32 cellular contexts compared by ENCODE assay signal in the genomic region with DNA sequence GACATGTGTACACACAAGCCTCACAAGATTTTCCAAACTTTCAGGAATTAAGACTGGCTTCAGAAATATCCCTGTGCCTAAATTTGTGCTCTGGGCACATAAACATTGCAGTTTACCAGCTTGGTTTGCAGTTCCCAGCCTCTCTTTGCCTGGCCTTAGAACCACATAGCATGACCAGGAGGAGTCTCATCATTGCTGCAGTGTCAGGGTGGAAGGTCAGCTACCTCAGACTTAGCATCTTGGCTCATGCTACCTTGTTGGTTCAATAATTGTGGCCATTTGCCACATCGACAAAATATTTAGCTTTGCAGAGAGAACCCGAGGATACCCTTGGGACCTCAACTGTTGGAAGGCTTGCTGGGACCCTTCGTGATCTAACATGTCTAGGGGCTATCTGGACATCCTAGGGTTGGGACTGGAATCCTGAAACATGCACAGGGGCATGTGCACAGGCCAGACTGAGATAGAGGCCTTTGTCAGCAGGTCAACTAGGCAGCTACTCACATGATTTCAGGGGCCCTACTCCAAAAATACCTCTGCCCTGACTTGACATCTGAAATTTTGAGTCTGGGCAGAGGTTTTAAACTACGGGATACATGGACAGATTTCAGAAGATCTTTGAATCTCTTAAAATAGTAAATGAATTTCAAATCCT. TPM values are rescaled to one million over a fixed set of nuclear protein-coding genes. Genes with fewer than 3 reads are reported as not detected.
DNase-seq lines count a peak whose midpoint lies in the region; ATAC-seq, FAIRE-seq and TF ChIP-seq lines count a peak whose summit lies in the region.
"Had no signal": no experiment of that assay in that cellular context is flagged by ENCODE, and none has a peak within 500 bp of the region (broad histone marks: within the 10 kb centered on the region; RNA-seq: fewer than 3 reads in every experiment).

No MANE protein-coding gene starts in this region.

- H3K9me3 ChIP-seq in right lobe of liver (no peaks in the 10 kb centered on the region), HepG2 (ENCODE audit: low read length) (no peaks in the 10 kb centered on the region), Loucy (ENCODE audit: insufficient read depth, low read depth, low read length) (no peaks in the 10 kb centered on the region), neural progenitor cell (ENCODE audit: low read depth) (no peaks in the 10 kb centered on the region)
- H3K9me3 ChIP-seq: BE2C, BLaER1 had no signal

- no peak overlapping the region for H3K27ac Mint-ChIP-seq in neural progenitor cell
- H3K27ac Mint-ChIP-seq: CD14-positive monocyte; CD4-positive, alpha-beta memory T cell; CD4-positive, CD25-positive, alpha-beta regulatory T cell; CD8-positive, alpha-beta memory T cell had no signal

- no peaks in the 10 kb centered on the region for H3K9me3 Mint-ChIP-seq in neural progenitor cell
- H3K9me3 Mint-ChIP-seq: CD4-positive, CD25-positive, alpha-beta regulatory T cell; CD8-positive, alpha-beta memory T cell had no signal

- TF ChIP-seq CTCF in right lobe of liver (IDR thresholded peaks at IDR 0.05) = no peak
- TF ChIP-seq CTCF in HepG2 (CRISPR knock-in tag; IDR thresholded peaks at IDR 0.05) = no peak
- TF ChIP-seq CTCF in Loucy (conservative IDR thresholded peaks at IDR 0.05; ENCODE audit: low read length) = no peak
- no peak for TF ChIP-seq CTCF in neural progenitor cell (IDR thresholded peaks at IDR 0.05)
- no peak for TF ChIP-seq CTCF in coronary artery (IDR thresholded peaks at IDR 0.05)

- H3F3A ChIP-seq in Loucy (ENCODE audit: low read depth) = no peaks in the 10 kb centered on the region
- no peaks in the 10 kb centered on the region for H3F3A ChIP-seq in neural progenitor cell (ENCODE audit: low read depth)

- in situ Hi-C loops in HepG2 (cut with HindIII; ENCODE audit: extremely low pct_ligation_motif_present, low pct_unique_long_range_greater_than_20kb) = no loop called here

- intact Hi-C loops in right lobe of liver (cut with DNase I) = no loop called here
- intact Hi-C loops in HepG2 (cut with micrococcal nuclease; ENCODE audit: unreplicated experiment) = no loop called here

- no peak overlapping the region for H3K9ac ChIP-seq in HepG2 (ENCODE audit: insufficient read depth, low read depth, low read length)
- no peak overlapping the region for H3K9ac ChIP-seq in Loucy (ENCODE audit: low read depth, low read length, poor library complexity, severe bottlenecking)
- H3K9ac ChIP-seq in neural progenitor cell = no peak overlapping the region
- H3K9ac ChIP-seq: BLaER1 had no signal

- 27% methylated on average over 3 of the region's 4 CpGs for WGBS in right lobe of liver (ENCODE audit: insufficient coverage, low coverage, low lambda C conversion rate, missing lambda C conversion rate)
- WGBS in HepG2 (ENCODE audit: low lambda C conversion rate) = 78% methylated on average over 1 of the region's 4 CpGs

- no peaks in the 10 kb centered on the region for H3K27me3 ChIP-seq in right lobe of liver
- H3K27me3 ChIP-seq in HepG2 (ENCODE audit: control insufficient read depth in 1 of 2, insufficient read depth in 2 of 2, low read length in 2 of 2) = no peaks in the 10 kb centered on the region
- no peaks in the 10 kb centered on the region for H3K27me3 ChIP-seq in Loucy (ENCODE audit: insufficient read depth, low read length, poor library complexity, severe bottlenecking)
- no peaks in the 10 kb centered on the region for H3K27me3 ChIP-seq in neural progenitor cell
- H3K27me3 ChIP-seq: BE2C, BLaER1 had no signal

- H3K4me1 ChIP-seq in right lobe of liver (no peaks in the 10 kb centered on the region), HepG2 (ENCODE audit: insufficient read depth, low read length) (peaks cover 9% of the 10 kb centered on the region), Loucy (ENCODE audit: insufficient read depth, low read length, poor library complexity, severe bottlenecking) (no peaks in the 10 kb centered on the region), neural progenitor cell (no peaks in the 10 kb centered on the region)
- H3K4me1 ChIP-seq: BE2C, BLaER1 had no signal

- no peaks in the 10 kb centered on the region for H3K36me3 Mint-ChIP-seq in neural progenitor cell
- H3K36me3 Mint-ChIP-seq: CD14-positive monocyte; CD4-positive, alpha-beta memory T cell; CD4-positive, CD25-positive, alpha-beta regulatory T cell; CD8-positive, alpha-beta memory T cell had no signal

- POLR2A ChIA-PET in HepG2 (lab: Yijun Ruan, JAX) = no interaction called here

- H3K9me2 ChIP-seq in Loucy (replicated peaks; ENCODE audit: low read depth, low read length) = no peaks in the 10 kb centered on the region

- H3K4me3 ChIP-seq in right lobe of liver (no peak overlapping the region), HepG2 (replicated peaks in 1 of 3; ENCODE audit: insufficient read depth in 1 of 3, low read depth in 2 of 3, low read length in 3 of 3) (no peak overlapping the region), Loucy (ENCODE audit: low read length, poor library complexity, severe bottlenecking) (no peak overlapping the region), neural progenitor cell (no peak overlapping the region), coronary artery (no peak overlapping the region)
- H3K4me3 ChIP-seq: BLaER1, GM12878 had no signal

- H3K27ac ChIP-seq in right lobe of liver (no peak overlapping the region), HepG2 (ENCODE audit: extremely low read length, insufficient read depth, low read length) (no peak overlapping the region), neural progenitor cell (no peak overlapping the region), coronary artery (no peak overlapping the region)
- H3K27ac ChIP-seq: 22Rv1, BLaER1 had no signal

- H2AFZ ChIP-seq in HepG2 (ENCODE audit: low read length) = no peak overlapping the region
- H2AFZ ChIP-seq in Loucy (ENCODE audit: low read length) = 0 out of 2 replicates have a peak overlapping the region, but pooled peaks have one; percentile 36
- H2AFZ ChIP-seq in neural progenitor cell (replicated peaks) = peak overlapping the region; percentile 34

- DNase-seq in right lobe of liver (no peak), HepG2 (ENCODE audit: low spot score) (no peak), left lobe of liver (ENCODE audit: low spot score) (no peak), neural progenitor cell (ENCODE audit: low spot score) (no peak), NCI-H446 treated with DMSO at 0.1 percent for 48 hours (lab: John Stamatoyannopoulos, UW) (no peak), coronary artery (ENCODE audit: low spot score) (no peak)
- DNase-seq in stimulated activated CD4-positive, alpha-beta T cell treated with anti-CD3 and anti-CD28 coated beads, Interleukin-4, amount 100 ng/mL, for 4 hours = no peak
- DNase-seq: ACHN; BE2C; C1 segment of cervical spinal cord; CD4-positive, alpha-beta memory T cell; CD4-positive, CD25-positive, alpha-beta regulatory T cell; CD8-positive, alpha-beta memory T cell; COR-L47; DMS 273 treated with DMSO at 0.1 percent for 48 hours; DMS153; DMS53; DMS79; DND-41; EL; GDM1 had no signal

- no peaks in the 10 kb centered on the region for H4K20me1 ChIP-seq in HepG2 (ENCODE audit: insufficient read depth, low read length)
- no peaks in the 10 kb centered on the region for H4K20me1 ChIP-seq in Loucy (ENCODE audit: insufficient read depth, low read length, poor library complexity, severe bottlenecking)
- H4K20me1 ChIP-seq in neural progenitor cell (ENCODE audit: low read depth) = no peaks in the 10 kb centered on the region
- H4K20me1 ChIP-seq: BLaER1 had no signal

- BruUV-seq in HepG2 (replicated peaks; lab: Mats Ljungman, UMichigan) = no TSS peak

- H3K4me3 Mint-ChIP-seq in neural progenitor cell = no peak overlapping the region
- H3K4me3 Mint-ChIP-seq: CD14-positive monocyte; CD4-positive, alpha-beta memory T cell; CD4-positive, CD25-positive, alpha-beta regulatory T cell; CD8-positive, alpha-beta memory T cell had no signal

- no peak for TF ChIP-seq RAD21 in HepG2 (CRISPR knock-in tag; IDR thresholded peaks at IDR 0.05)

- H3K4me1 Mint-ChIP-seq in neural progenitor cell = no peaks in the 10 kb centered on the region
- H3K4me1 Mint-ChIP-seq: CD14-positive monocyte; CD4-positive, alpha-beta memory T cell; CD4-positive, CD25-positive, alpha-beta regulatory T cell; CD8-positive, alpha-beta memory T cell had no signal

- H3K4me2 ChIP-seq in HepG2 (ENCODE audit: low read depth, low read length) (no peak overlapping the region), Loucy (ENCODE audit: low read depth, low read length, poor library complexity, severe bottlenecking) (no peak overlapping the region), neural progenitor cell (no peak overlapping the region)
- H3K4me2 ChIP-seq: BLaER1 had no signal

- CTCF ChIA-PET in HepG2 (lab: Yijun Ruan, JAX; ENCODE audit: low intra/inter-chr PET ratio, low total read pairs) = no interaction called here

- ATAC-seq in right lobe of liver (peak; percentile 24 to 70 (median 38)), HepG2 (no peak), left lobe of liver (peak; percentile 78)
- ATAC-seq: GM12878 had no signal

- TF ChIP-seq POLR2A in right lobe of liver (IDR thresholded peaks at IDR 0.05) (no peak), HepG2 (IDR thresholded peaks at IDR 0.05; ENCODE audit: insufficient read depth in 1 of 2, low read depth in 2 of 2, low read length in 2 of 2) (no peak)

- H3K27me3 Mint-ChIP-seq in neural progenitor cell (ENCODE audit: insufficient read depth, low read depth) = no peaks in the 10 kb centered on the region

- no peak for FAIRE-seq in HepG2 (lab: Jason Lieb, UNC)
- FAIRE-seq: GM12878, GM18507 had no signal

- no peaks in the 10 kb centered on the region for H3K36me3 ChIP-seq in right lobe of liver
- no peaks in the 10 kb centered on the region for H3K36me3 ChIP-seq in HepG2 (replicated peaks in 1 of 2; ENCODE audit: control insufficient read depth in 1 of 2, insufficient read depth in 2 of 2, low read length in 2 of 2)
- H3K36me3 ChIP-seq in Loucy (ENCODE audit: insufficient read depth, low read length) = no peaks in the 10 kb centered on the region
- no peaks in the 10 kb centered on the region for H3K36me3 ChIP-seq in neural progenitor cell
- H3K36me3 ChIP-seq: BE2C, BLaER1 had no signal

- no peak for TF ChIP-seq EP300 in HepG2 (IDR thresholded peaks at IDR 0.05; ENCODE audit: low read depth in 2 of 2, low read length in 2 of 2)
- no peak for TF ChIP-seq EP300 in HepG2 (CRISPR knock-in tag; IDR thresholded peaks at IDR 0.05; ENCODE audit: borderline replicate concordance)

- H3K79me2 ChIP-seq in HepG2 (ENCODE audit: insufficient read depth, low read length) (no peaks in the 10 kb centered on the region), Loucy (ENCODE audit: insufficient read depth, low read length) (no peaks in the 10 kb centered on the region), neural progenitor cell (ENCODE audit: low read depth) (no peaks in the 10 kb centered on the region)

RNA-seq across cellular contexts. Expression of gene SUPT20HL2, which starts 8.0 kb away (rescaled TPM):
- total RNA-seq in right lobe of liver (not detected), HepG2 (2016; rRNA removed; fragmentation: Illumina TruSeq; extraction: Trizol) (not detected in 2 replicates), left lobe of liver (not detected), neural progenitor cell (ENCODE audit: low replicate concordance) (not detected in 2 replicates)
- not detected in 2 replicates for total RNA-seq in HepG2 (2016; cell fraction: cytosol; rRNA removed; fragmentation: Illumina TruSeq; extraction: Trizol; ENCODE audit: low read depth)
- total RNA-seq in HepG2 (2016; cell fraction: insoluble cytoplasmic fraction; rRNA removed; fragmentation: Illumina TruSeq; extraction: Trizol) = not detected in 2 replicates
- not detected in 2 replicates for total RNA-seq in HepG2 (2016; cell fraction: membrane; rRNA removed; fragmentation: Illumina TruSeq; extraction: Trizol)
- not detected in 2 replicates for total RNA-seq in HepG2 (2016; cell fraction: nucleus; rRNA removed; fragmentation: Illumina TruSeq; extraction: Trizol)
- not detected in 2 replicates for polyA plus RNA-seq in HepG2 (2011; rRNA removed)
- polyA plus RNA-seq in HepG2 (2011; cell fraction: cytosol; rRNA removed) = not detected in 2 replicates
- not detected in 2 replicates for polyA plus RNA-seq in HepG2 (2011; cell fraction: nucleus; rRNA removed)
- not detected in 2 replicates for polyA plus RNA-seq in HepG2 (2012)
- polyA plus RNA-seq in HepG2 (2016; cell fraction: cytosol; fragmentation: Illumina TruSeq; extraction: Trizol; ENCODE audit: low read depth) = not detected in 2 replicates
- not detected in 2 replicates for polyA plus RNA-seq in HepG2 (2016; cell fraction: insoluble cytoplasmic fraction; fragmentation: Illumina TruSeq; extraction: Trizol; ENCODE audit: low read depth)
- not detected in 2 replicates for polyA plus RNA-seq in HepG2 (2016; cell fraction: membrane; fragmentation: Illumina TruSeq; extraction: Trizol; ENCODE audit: low read depth)
- not detected in 2 replicates for polyA plus RNA-seq in HepG2 (2016; cell fraction: nucleus; fragmentation: Illumina TruSeq; extraction: Trizol; ENCODE audit: insufficient read depth, low read depth)
- not detected in 2 replicates for polyA minus RNA-seq in HepG2 (2011; rRNA and poly(A)+ RNA removed; ENCODE audit: low replicate concordance)
- polyA minus RNA-seq in HepG2 (2011; cell fraction: cytosol; rRNA and poly(A)+ RNA removed) = not detected in 2 replicates
- polyA minus RNA-seq in HepG2 (2011; cell fraction: nucleus; rRNA and poly(A)+ RNA removed) = not detected in 2 replicates
- total RNA-seq: A172; A673; CD4-positive, alpha-beta memory T cell; CD4-positive, CD25-positive, alpha-beta regulatory T cell; CD8-positive, alpha-beta memory T cell; Daoy; G401; GM12878 had no signal
- polyA plus RNA-seq: AG04450; CD14-positive monocyte; CD4-positive, alpha-beta memory T cell; CD4-positive, CD25-positive, alpha-beta regulatory T cell; CD8-positive, alpha-beta memory T cell; GM12878 had no signal

RNA-seq across cellular contexts. Expression of gene SUPT20HL1, which starts 38.6 kb away (rescaled TPM):
- total RNA-seq in right lobe of liver (not detected), HepG2 (2016; rRNA removed; fragmentation: Illumina TruSeq; extraction: Trizol) (not detected in 2 replicates), left lobe of liver (not detected), neural progenitor cell (ENCODE audit: low replicate concordance) (not detected in 2 replicates)
- total RNA-seq in HepG2 (2016; cell fraction: cytosol; rRNA removed; fragmentation: Illumina TruSeq; extraction: Trizol; ENCODE audit: low read depth) = not detected in 2 replicates
- not detected in 2 replicates for total RNA-seq in HepG2 (2016; cell fraction: insoluble cytoplasmic fraction; rRNA removed; fragmentation: Illumina TruSeq; extraction: Trizol)
- not detected in 2 replicates for total RNA-seq in HepG2 (2016; cell fraction: membrane; rRNA removed; fragmentation: Illumina TruSeq; extraction: Trizol)
- total RNA-seq in HepG2 (2016; cell fraction: nucleus; rRNA removed; fragmentation: Illumina TruSeq; extraction: Trizol) = not detected in 2 replicates
- polyA plus RNA-seq in HepG2 (2011; rRNA removed) = not detected in 2 replicates
- not detected in 2 replicates for polyA plus RNA-seq in HepG2 (2011; cell fraction: cytosol; rRNA removed)
- not detected in 2 replicates for polyA plus RNA-seq in HepG2 (2011; cell fraction: nucleus; rRNA removed)
- polyA plus RNA-seq in HepG2 (2012) = not detected in 2 replicates
- polyA plus RNA-seq in HepG2 (2016; cell fraction: cytosol; fragmentation: Illumina TruSeq; extraction: Trizol; ENCODE audit: low read depth) = not detected in 2 replicates
- polyA plus RNA-seq in HepG2 (2016; cell fraction: insoluble cytoplasmic fraction; fragmentation: Illumina TruSeq; extraction: Trizol; ENCODE audit: low read depth) = not detected in 2 replicates
- polyA plus RNA-seq in HepG2 (2016; cell fraction: membrane; fragmentation: Illumina TruSeq; extraction: Trizol; ENCODE audit: low read depth) = not detected in 2 replicates
- not detected in 2 replicates for polyA plus RNA-seq in HepG2 (2016; cell fraction: nucleus; fragmentation: Illumina TruSeq; extraction: Trizol; ENCODE audit: insufficient read depth, low read depth)
- polyA minus RNA-seq in HepG2 (2011; rRNA and poly(A)+ RNA removed; ENCODE audit: low replicate concordance) = not detected in 2 replicates
- polyA minus RNA-seq in HepG2 (2011; cell fraction: cytosol; rRNA and poly(A)+ RNA removed) = not detected in 2 replicates
- polyA minus RNA-seq in HepG2 (2011; cell fraction: nucleus; rRNA and poly(A)+ RNA removed) = not detected in 2 replicates
- total RNA-seq: A172; A673; CD4-positive, alpha-beta memory T cell; CD4-positive, CD25-positive, alpha-beta regulatory T cell; CD8-positive, alpha-beta memory T cell; Daoy; G401; GM12878 had no signal
- polyA plus RNA-seq: AG04450; CD14-positive monocyte; CD4-positive, alpha-beta memory T cell; CD4-positive, CD25-positive, alpha-beta regulatory T cell; GM12878 had no signal
